Comparison of ENCODE assay signal across 8 cellular contexts in the genomic region with DNA sequence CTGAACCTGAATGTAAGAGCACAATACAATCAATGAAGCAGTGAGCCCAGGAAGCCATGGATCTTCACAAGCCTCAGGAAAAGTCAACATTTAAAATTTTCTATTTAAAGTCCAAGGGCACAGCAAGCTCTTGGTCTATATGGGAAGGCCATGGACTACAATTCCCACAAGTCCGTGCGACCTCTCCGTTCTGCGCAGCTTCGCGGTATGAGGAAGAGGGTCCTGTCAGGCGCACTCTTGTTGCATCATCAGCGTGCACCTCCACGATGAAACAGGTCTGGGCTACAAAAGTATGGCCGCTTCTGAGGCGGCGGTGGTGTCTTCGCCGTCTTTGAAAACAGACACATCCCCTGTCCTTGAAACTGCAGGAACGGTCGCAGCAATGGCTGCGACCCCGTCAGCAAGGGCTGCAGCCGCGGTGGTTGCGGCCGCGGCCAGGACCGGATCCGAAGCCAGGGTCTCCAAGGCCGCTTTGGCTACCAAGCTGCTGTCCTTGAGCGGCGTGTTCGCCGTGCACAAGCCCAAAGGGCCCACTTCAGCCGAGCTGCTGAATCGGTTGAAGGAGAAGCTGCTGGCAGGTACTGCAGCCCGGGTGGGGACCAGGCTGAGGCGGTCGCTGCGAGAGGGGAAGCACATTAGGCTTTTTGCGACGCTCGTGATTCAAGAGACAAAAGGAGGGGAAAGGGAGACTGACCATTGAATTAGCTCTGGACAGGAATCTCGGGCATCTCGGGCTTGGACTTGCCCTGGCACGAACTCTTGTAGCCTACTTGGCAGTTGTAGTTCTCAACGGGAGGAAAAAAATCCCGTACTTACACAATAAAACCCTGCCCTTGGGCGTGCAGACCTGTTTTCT. TPM values are rescaled to one million over a fixed set of nuclear protein-coding genes. Genes with fewer than 3 reads are reported as not detected.
DNase-seq lines count a peak whose midpoint lies in the region; ATAC-seq and TF ChIP-seq lines count a peak whose summit lies in the region.

A gene (plus strand): TSS at position 234 of the 856 bp plus-strand sequence. CDS start 59 bp downstream, at position 293.

- TF ChIP-seq CTCF in left lung (IDR thresholded peaks at IDR 0.05), result no peak

- H4K20me1 ChIP-seq in BLaER1 treated with 17β-estradiol and CSF1 and Interleukin-3, amounts not matched to agents 10 nM and 100 nM, result peaks cover 0 to 10% (median 0%) of the 10 kb centered on the region in 11 experiments; a peak in 2 of 22 replicates

- H3K27me3 ChIP-seq in BLaER1 treated with 17β-estradiol and CSF1 and Interleukin-3, amounts not matched to agents 10 nM and 100 nM, result no peaks in the 10 kb centered on the region
- H3K27me3 ChIP-seq in left lung, result no peaks in the 10 kb centered on the region

- peak; percentile 100 for ATAC-seq in GM19351 (IDR thresholded peaks at IDR 0.05; ENCODE audit: unreplicated experiment)
- peak; percentile 100 for ATAC-seq in HG03521 (IDR thresholded peaks at IDR 0.05; ENCODE audit: unreplicated experiment)
- ATAC-seq in left lung, result peak; percentile 100

- peaks cover 14 to 26% (median 18%) of the 10 kb centered on the region in 10 experiments for H3K4me1 ChIP-seq in BLaER1 treated with 17β-estradiol and CSF1 and Interleukin-3, amounts not matched to agents 10 nM and 100 nM
- peaks cover 11 to 18% of the 10 kb centered on the region in 2 donors for H3K4me1 ChIP-seq in left lung

- intact Hi-C loops in left lung (cut with DNase I), result no loop called here

- H3K36me3 ChIP-seq in BLaER1 treated with 17β-estradiol and CSF1 and Interleukin-3, amounts not matched to agents 10 nM and 100 nM, result peaks cover 15 to 31% (median 25%) of the 10 kb centered on the region in 11 experiments
- H3K36me3 ChIP-seq in left lung, result peaks cover 0 to 11% of the 10 kb centered on the region in 2 donors

- H3K9me3 ChIP-seq in BLaER1 treated with 17β-estradiol and CSF1 and Interleukin-3, amounts not matched to agents 10 nM and 100 nM (replicated peaks in 1 of 11), result 0 out of 22 replicates have a peak, but pooled peaks cover 0 to 4% (median 0%) of the 10 kb centered on the region in 11 experiments
- no peaks in the 10 kb centered on the region for H3K9me3 ChIP-seq in left lung

- peak within 1 kb of the TSS; percentile 88 to 97 (median 94) for H3K9ac ChIP-seq in BLaER1 treated with 17β-estradiol and CSF1 and Interleukin-3, amounts not matched to agents 10 nM and 100 nM

- peak within 1 kb of the TSS; percentile 78 to 96 (median 92) for H3K4me3 ChIP-seq in BLaER1 treated with 17β-estradiol and CSF1 and Interleukin-3, amounts not matched to agents 10 nM and 100 nM
- peak within 1 kb of the TSS; percentile 87 to 96 for H3K4me3 ChIP-seq in left lung

- DNase-seq in NCI-H748 (lab: John Stamatoyannopoulos, UW; ENCODE audit: unreplicated experiment) (peak; percentile 91), dermis blood vessel endothelial cell (peak; percentile 98), left lung (peak; percentile 93 to 95)
- peak; percentile 90 for DNase-seq in activated CD4-positive, alpha-beta T cell treated with anti-CD3 and anti-CD28 coated beads, Interleukin-2, amount 50 U/mL, for 1 hour
- DNase-seq in stimulated activated CD4-positive, alpha-beta T cell treated with anti-CD3 and anti-CD28 coated beads, Interleukin-2, amount 100 ng/mL, for 48 hours, result peak; percentile 74 to 77

- H3K27ac ChIP-seq in BLaER1 treated with 17β-estradiol and CSF1 and Interleukin-3, amounts not matched to agents 10 nM and 100 nM, result peak within 1 kb of the TSS; percentile 87 to 97 (median 91)
- H3K27ac ChIP-seq in left lung, result peak within 1 kb of the TSS; percentile 81 to 82

- H3K4me2 ChIP-seq in BLaER1 treated with 17β-estradiol and CSF1 and Interleukin-3, amounts not matched to agents 10 nM and 100 nM, result peak within 1 kb of the TSS; percentile 71 to 93 (median 90)

RNA-seq across cellular contexts. Expression of the gene that starts here (rescaled TPM):
- total RNA-seq in dermis blood vessel endothelial cell (28.0 and 28.6 TPM in 2 replicates), left lung (10 to 100 TPM; 11.8 to 14.7 TPM)

Comparison
In these comparisons a context has a peak if more than half of its experiments do, and no peak if none do; other contexts are left out.
1. Peak in every context shown above with its lines: DNase-seq, ATAC-seq, H3K4me3 ChIP-seq and H3K27ac ChIP-seq.